Comparison of ENCODE assay signal across 16 cellular contexts in genomic region chr17:20243524-20243923, GRCh38.
DNase-seq lines count a peak whose midpoint lies in the region; ATAC-seq and TF ChIP-seq lines count a peak whose summit lies in the region.
"Had no signal": no experiment of that assay in that cellular context is flagged by ENCODE, and none has a peak within 500 bp of the region (broad histone marks: within the 10 kb centered on the region; RNA-seq: fewer than 3 reads in every experiment).

No MANE protein-coding gene starts in this region.

- POLR2A ChIA-PET in naive thymus-derived CD8-positive, alpha-beta T cell (lab: Charles Lee) = no interaction called here

- H3F3A ChIP-seq in GM23338 (replicated peaks; ENCODE audit: low read depth) = no peaks in the 10 kb centered on the region

- no peaks in the 10 kb centered on the region for H3K9me3 Mint-ChIP-seq in naive thymus-derived CD8-positive, alpha-beta T cell
- H3K9me3 Mint-ChIP-seq in GM23338 = no peaks in the 10 kb centered on the region
- H3K9me3 Mint-ChIP-seq: CD4-positive, alpha-beta T cell; HFFc6; IgD-negative memory B cell had no signal

- H4K20me1 ChIP-seq in GM23338 (replicated peaks; ENCODE audit: insufficient read depth) = 0 out of 2 replicates have a peak, but pooled peaks cover 3% of the 10 kb centered on the region

- H3K79me2 ChIP-seq in GM23338 (replicated peaks; ENCODE audit: insufficient read depth) = no peaks in the 10 kb centered on the region

- H3K4me3 ChIP-seq in GM23338 = no peak overlapping the region

- peak overlapping the region in 1 of 10 donors; percentile 27 for H3K27ac Mint-ChIP-seq in naive thymus-derived CD8-positive, alpha-beta T cell
- no peak overlapping the region for H3K27ac Mint-ChIP-seq in GM23338
- H3K27ac Mint-ChIP-seq: CD4-positive, alpha-beta T cell; HFFc6; IgD-negative memory B cell had no signal

- no peaks in the 10 kb centered on the region for H3K27me3 ChIP-seq in GM23338 (ENCODE audit: insufficient read depth)

- H3K36me3 Mint-ChIP-seq in naive thymus-derived CD8-positive, alpha-beta T cell = no peaks in the 10 kb centered on the region
- peaks cover 29% of the 10 kb centered on the region for H3K36me3 Mint-ChIP-seq in GM23338 (ENCODE audit: low read depth)

- no peak for TF ChIP-seq CTCF in GM23338 (conservative IDR thresholded peaks at IDR 0.05; ENCODE audit: low read depth in 2 of 2)

- H3K27ac ChIP-seq in GM23338 (ENCODE audit: low read depth) = no peak overlapping the region
- H3K27ac ChIP-seq: C4-2B had no signal

- no peak overlapping the region for H2AFZ ChIP-seq in GM23338

- no peaks in the 10 kb centered on the region for H3K4me1 ChIP-seq in GM23338 (ENCODE audit: insufficient read depth)
- H3K4me1 ChIP-seq: Caco-2 had no signal

- H3K4me3 Mint-ChIP-seq in naive thymus-derived CD8-positive, alpha-beta T cell = no peak overlapping the region
- H3K4me3 Mint-ChIP-seq in GM23338 = no peak overlapping the region
- H3K4me3 Mint-ChIP-seq: CD4-positive, alpha-beta T cell; HFFc6; IgD-negative memory B cell had no signal

- ATAC-seq in naive thymus-derived CD8-positive, alpha-beta T cell = no peak
- ATAC-seq in GM23338 = no peak
- ATAC-seq: HCT116 had no signal

- peaks cover 19% of the 10 kb centered on the region; the same call in 1 of the 2 replicates for H3K36me3 ChIP-seq in GM23338 (ENCODE audit: insufficient read depth)

- H3K9me2 ChIP-seq in GM23338 (ENCODE audit: insufficient read depth) = no peaks in the 10 kb centered on the region

- peaks cover 25 to 39% (median 32%) of the 10 kb centered on the region in 4 donors for H3K4me1 Mint-ChIP-seq in naive thymus-derived CD8-positive, alpha-beta T cell
- no peaks in the 10 kb centered on the region for H3K4me1 Mint-ChIP-seq in GM23338
- H3K4me1 Mint-ChIP-seq: IgD-negative memory B cell had no signal

- no peak overlapping the region for H3K4me2 ChIP-seq in GM23338

- H3K27me3 Mint-ChIP-seq in naive thymus-derived CD8-positive, alpha-beta T cell = no peaks in the 10 kb centered on the region
- H3K27me3 Mint-ChIP-seq in GM23338 (ENCODE audit: insufficient read depth, low read depth, poor library complexity) = no peaks in the 10 kb centered on the region
- H3K27me3 Mint-ChIP-seq: CD4-positive, alpha-beta T cell; IgD-negative memory B cell had no signal

- DNase-seq in NCI-H226 (peak; percentile 3), astrocyte of the hippocampus (ENCODE audit: low read depth, low spot score) (peak; percentile 44), myocyte (ENCODE audit: low read depth) (peak; percentile 42), NCI-H524 treated with DMSO at 0.1 percent for 48 hours (lab: John Stamatoyannopoulos, UW) (no peak), SK-N-DZ (ENCODE audit: low spot score) (no peak), GM23338 (ENCODE audit: low spot score) (no peak)
- DNase-seq in naive thymus-derived CD8-positive, alpha-beta T cell = no peak
- DNase-seq: ACHN; AML-193; Caco-2; CD4-positive, alpha-beta T cell; HFFc6; KBM-7 had no signal

TF ChIP-seq in GM23338, 12 proteins besides CTCF, POLR2A, EP300 and RAD21 (continues in another document):
- TF ChIP-seq REST (IDR thresholded peaks at IDR 0.05; ENCODE audit: unreplicated experiment) (no peak), ZNF331 (CRISPR knock-in tag; IDR thresholded peaks at IDR 0.05; ENCODE audit: low read depth) (no peak), ETS1 (IDR thresholded peaks at IDR 0.05) (no peak), ZNF462 (CRISPR knock-in tag; IDR thresholded peaks at IDR 0.05) (no peak), POLR2AphosphoS5 (IDR thresholded peaks at IDR 0.05; ENCODE audit: low read depth) (no peak), STAT1 (IDR thresholded peaks at IDR 0.05; ENCODE audit: unreplicated experiment) (no peak), EZH2 (IDR thresholded peaks at IDR 0.05; ENCODE audit: low read depth, unreplicated experiment) (no peak)

Comparison
In these comparisons a context has a peak if more than half of its experiments do, and no peak if none do; other contexts are left out.
1. DNase-seq: peak in NCI-H226 (single experiment), astrocyte of the hippocampus (single experiment) and myocyte (single experiment); none in naive thymus-derived CD8-positive, alpha-beta T cell (0 of 10), NCI-H524 treated with DMSO at 0.1 percent for 48 hours (single experiment), SK-N-DZ (single experiment) and GM23338 (single experiment).